10 cellular contexts compared by ENCODE assay signal in the genomic region with DNA sequence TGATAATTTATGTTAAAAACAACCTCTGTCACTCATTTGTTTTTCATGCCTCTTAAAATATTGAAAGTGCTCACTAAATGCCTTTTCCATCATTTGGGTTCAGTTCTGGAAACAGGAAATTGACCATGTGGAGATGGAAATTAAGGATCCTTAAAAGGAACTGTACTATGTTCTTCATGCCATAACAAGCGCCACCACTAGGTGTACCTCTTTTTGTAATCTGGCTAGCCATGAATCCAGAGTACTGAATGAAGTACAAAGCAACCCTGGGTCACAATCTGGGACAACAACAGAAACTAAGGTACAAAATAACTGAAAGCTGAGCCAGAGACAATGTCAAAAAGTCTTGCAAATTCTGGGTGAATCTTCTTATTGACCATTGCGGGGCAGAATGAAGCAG.
DNase-seq lines count a peak whose midpoint lies in the region; ATAC-seq and TF ChIP-seq lines count a peak whose summit lies in the region.
"Had no signal": no experiment of that assay in that cellular context is flagged by ENCODE, and none has a peak within 500 bp of the region (broad histone marks: within the 10 kb centered on the region; RNA-seq: fewer than 3 reads in every experiment).

No MANE protein-coding gene starts in this region.

- peaks cover 4% of the 10 kb centered on the region for H3K9me3 Mint-ChIP-seq in mesothelial cell of epicardium
- H3K9me3 Mint-ChIP-seq: central memory CD8-positive, alpha-beta T cell; T-helper 1 cell treated with Interleukin-12 subunit alpha and Interleukin-12 subunit beta and Interleukin-4 antibody, amounts not matched to agents 30 μg/mL and 1 μg/mL, for 36 hours had no signal

- H3K27ac ChIP-seq in WERI-Rb-1: no peak overlapping the region
- no peak overlapping the region for H3K27ac ChIP-seq in hepatocyte

- peak; percentile 27; the same call in 1 of the 2 replicates for TF ChIP-seq CTCF in WERI-Rb-1 (IDR thresholded peaks at IDR 0.05; ENCODE audit: low read depth, low read length)
- peak; percentile 69 for TF ChIP-seq CTCF in mesothelial cell of epicardium (IDR thresholded peaks at IDR 0.05; ENCODE audit: unreplicated experiment)
- TF ChIP-seq CTCF in hepatocyte (IDR thresholded peaks at IDR 0.05; ENCODE audit: poor library complexity): no peak

- no peaks in the 10 kb centered on the region for H3K36me3 ChIP-seq in WERI-Rb-1
- no peaks in the 10 kb centered on the region for H3K36me3 ChIP-seq in hepatocyte (replicated peaks; ENCODE audit: insufficient read depth, low read depth)

- no peaks in the 10 kb centered on the region for H3K9me2 ChIP-seq in hepatocyte (replicated peaks; ENCODE audit: insufficient read depth)

- peaks cover 2% of the 10 kb centered on the region for H3K4me1 Mint-ChIP-seq in mesothelial cell of epicardium
- H3K4me1 Mint-ChIP-seq: central memory CD8-positive, alpha-beta T cell had no signal

- H3K27me3 ChIP-seq in WERI-Rb-1 (ENCODE audit: insufficient read depth, low read depth, severe bottlenecking) (no peaks in the 10 kb centered on the region), hepatocyte (no peaks in the 10 kb centered on the region)

- no peak overlapping the region for H3K4me3 Mint-ChIP-seq in mesothelial cell of epicardium
- H3K4me3 Mint-ChIP-seq: central memory CD8-positive, alpha-beta T cell; T-helper 1 cell treated with Interleukin-12 subunit alpha and Interleukin-12 subunit beta and Interleukin-4 antibody, amounts not matched to agents 30 μg/mL and 1 μg/mL, for 36 hours had no signal

- H3K27me3 Mint-ChIP-seq in mesothelial cell of epicardium (ENCODE audit: low read depth): no peaks in the 10 kb centered on the region
- H3K27me3 Mint-ChIP-seq: central memory CD8-positive, alpha-beta T cell had no signal

- no peaks in the 10 kb centered on the region for H3K36me3 Mint-ChIP-seq in mesothelial cell of epicardium

- H3K9me3 ChIP-seq in WERI-Rb-1 (ENCODE audit: severe bottlenecking) (no peaks in the 10 kb centered on the region), hepatocyte (ENCODE audit: low read depth) (no peaks in the 10 kb centered on the region)

- no peak overlapping the region for H3K27ac Mint-ChIP-seq in mesothelial cell of epicardium
- H3K27ac Mint-ChIP-seq: T-helper 1 cell treated with Interleukin-12 subunit alpha and Interleukin-12 subunit beta and Interleukin-4 antibody, amounts not matched to agents 30 μg/mL and 1 μg/mL, for 36 hours had no signal

- H3K4me3 ChIP-seq in WERI-Rb-1 (ENCODE audit: low read depth, low read length): no peak overlapping the region
- H3K4me3 ChIP-seq in hepatocyte: no peak overlapping the region

- H2AFZ ChIP-seq in hepatocyte: no peak overlapping the region

- H3K4me1 ChIP-seq in hepatocyte (ENCODE audit: insufficient read depth): peaks cover 3% of the 10 kb centered on the region

- no peak for DNase-seq in WERI-Rb-1
- DNase-seq in mesothelial cell of epicardium (ENCODE audit: low spot score in 2 of 2, unreplicated experiment in 2 of 2): no peak
- no peak for DNase-seq in hepatocyte (ENCODE audit: low spot score)
- no peak for DNase-seq in epidermal melanocyte (ENCODE audit: insufficient read length, low spot score)
- DNase-seq in NCI-H2196 treated with DMSO at 0.1 percent for 48 hours (lab: John Stamatoyannopoulos, UW; ENCODE audit: unreplicated experiment): no peak

- ATAC-seq in GM18867 (IDR thresholded peaks at IDR 0.05; ENCODE audit: unreplicated experiment) (peak; percentile 82), HG03565 (IDR thresholded peaks at IDR 0.05; ENCODE audit: unreplicated experiment) (peak; percentile 57)
- ATAC-seq: sciatic nerve had no signal

- 82% methylated on average over 2 of the region's 2 CpGs for WGBS in hepatocyte (ENCODE audit: low lambda C conversion rate, missing lambda C conversion rate)

- H4K20me1 ChIP-seq in hepatocyte (ENCODE audit: insufficient read depth, poor library complexity, severe bottlenecking): no peaks in the 10 kb centered on the region

- H3K4me2 ChIP-seq in hepatocyte: no peak overlapping the region

- no peaks in the 10 kb centered on the region for H3K79me2 ChIP-seq in hepatocyte
